ENCODE assay signal across 10 cellular contexts in the genomic region with DNA sequence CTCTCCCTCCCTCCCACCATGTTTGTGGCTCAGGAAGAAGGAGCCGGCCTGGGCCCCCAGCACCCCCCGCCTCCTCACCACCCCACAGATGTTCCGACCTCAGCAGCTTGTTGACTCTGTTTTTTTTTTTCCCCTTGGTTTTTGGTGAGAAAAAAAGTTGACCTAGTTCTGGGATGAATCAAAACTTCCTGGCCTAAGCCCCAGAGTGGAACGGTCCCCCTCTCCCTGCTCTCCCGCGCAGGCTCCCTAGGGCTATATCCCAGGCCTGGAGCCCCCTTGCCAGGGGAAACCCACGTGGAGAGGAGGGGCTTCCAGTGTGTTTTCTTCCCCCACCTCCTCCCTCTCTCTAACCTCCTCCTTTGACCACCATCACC. TPM values are rescaled to one million over a fixed set of nuclear protein-coding genes. Genes with fewer than 3 reads are reported as not detected.
DNase-seq lines count a peak whose midpoint lies in the region; ATAC-seq and FAIRE-seq lines count a peak whose summit lies in the region.
"Had no signal": no experiment of that assay in that cellular context is flagged by ENCODE, and none has a peak within 500 bp of the region (broad histone marks: within the 10 kb centered on the region; RNA-seq: fewer than 3 reads in every experiment).

No MANE protein-coding gene starts in this region.

- DNase-seq in EH (ENCODE audit: low read depth): peak; percentile 70
- DNase-seq in amniotic epithelial cell (ENCODE audit: low read depth): peak; percentile 41
- peak; percentile 58 for DNase-seq in left cardiac atrium
- DNase-seq in small intestine: no peak
- no peak for DNase-seq in SK-N-DZ (ENCODE audit: low spot score)
- DNase-seq: effector CD4-positive, alpha-beta T cell; GF-D8; kidney glomerular epithelial cell had no signal

- no peaks in the 10 kb centered on the region for H3K4me1 ChIP-seq in small intestine (ENCODE audit: control insufficient read depth in 2 of 2, insufficient read depth in 1 of 2, low read depth in 1 of 2, low read length in 1 of 2)

- intact Hi-C loops in left cardiac atrium (cut with DNase I): no loop called here

- peak overlapping the region; percentile 6 to 76 for H3K27ac ChIP-seq in small intestine (ENCODE audit: low read depth in 1 of 2, low read length in 1 of 2)

- no peaks in the 10 kb centered on the region for H3K9me3 ChIP-seq in small intestine (ENCODE audit: control insufficient read depth, low read depth)

- ATAC-seq in left cardiac atrium (peak; percentile 25 to 40), HG02642 (IDR thresholded peaks at IDR 0.05; ENCODE audit: poor library complexity, unreplicated experiment) (no peak), HG03460 (IDR thresholded peaks at IDR 0.05; ENCODE audit: unreplicated experiment) (no peak)

- H3K36me3 ChIP-seq in small intestine (ENCODE audit: control insufficient read depth in 2 of 2, insufficient read depth in 2 of 2, low read length in 2 of 2): no peaks in the 10 kb centered on the region

- H3K27me3 ChIP-seq in small intestine (ENCODE audit: control insufficient read depth in 2 of 2, insufficient read depth in 2 of 2, low read length in 2 of 2): peaks cover 3 to 8% of the 10 kb centered on the region in 2 donors

- 34 to 45% (median 42%) methylated on average over 7 of the region's 7 CpGs for WGBS in small intestine, 3 donors

- no peak overlapping the region for H3K4me3 ChIP-seq in small intestine (ENCODE audit: low read depth in 1 of 2, low read length in 2 of 2)

- FAIRE-seq in small intestine (lab: Jason Lieb, UNC): no peak

RNA-seq across cellular contexts. Expression of a gene that starts 4.0 kb away (rescaled TPM):
- total RNA-seq in left cardiac atrium: 10 to 100 TPM; 16.4 to 23.9 TPM
- polyA plus RNA-seq in small intestine: 1 to 10 TPM in 1 of 3 donors, under 1 TPM in 2; 0.54 to 6.1 (median 0.67) TPM
- not detected in 2 replicates for polyA plus RNA-seq in SK-N-DZ (2014; cell fraction: cytosol; rRNA removed)
- not detected in 2 replicates for polyA plus RNA-seq in SK-N-DZ (2014; cell fraction: nucleus; rRNA removed)

RNA-seq across cellular contexts. Expression of a gene that starts 7.0 kb away (rescaled TPM):
- not detected for total RNA-seq in left cardiac atrium
- polyA plus RNA-seq in small intestine: not detected
- not detected in 2 replicates for polyA plus RNA-seq in SK-N-DZ (2014; cell fraction: cytosol; rRNA removed)
- not detected in 2 replicates for polyA plus RNA-seq in SK-N-DZ (2014; cell fraction: nucleus; rRNA removed)

Comparison
In these comparisons a context has a peak if more than half of its experiments do, and no peak if none do; other contexts are left out.
1. DNase-seq: peak in EH (single experiment), amniotic epithelial cell (single experiment) and left cardiac atrium (single experiment); none in small intestine (single experiment) and SK-N-DZ (single experiment).
2. ATAC-seq: peak in left cardiac atrium (2 of 2); none in HG02642 (single experiment) and HG03460 (single experiment).